In the genomic region with DNA sequence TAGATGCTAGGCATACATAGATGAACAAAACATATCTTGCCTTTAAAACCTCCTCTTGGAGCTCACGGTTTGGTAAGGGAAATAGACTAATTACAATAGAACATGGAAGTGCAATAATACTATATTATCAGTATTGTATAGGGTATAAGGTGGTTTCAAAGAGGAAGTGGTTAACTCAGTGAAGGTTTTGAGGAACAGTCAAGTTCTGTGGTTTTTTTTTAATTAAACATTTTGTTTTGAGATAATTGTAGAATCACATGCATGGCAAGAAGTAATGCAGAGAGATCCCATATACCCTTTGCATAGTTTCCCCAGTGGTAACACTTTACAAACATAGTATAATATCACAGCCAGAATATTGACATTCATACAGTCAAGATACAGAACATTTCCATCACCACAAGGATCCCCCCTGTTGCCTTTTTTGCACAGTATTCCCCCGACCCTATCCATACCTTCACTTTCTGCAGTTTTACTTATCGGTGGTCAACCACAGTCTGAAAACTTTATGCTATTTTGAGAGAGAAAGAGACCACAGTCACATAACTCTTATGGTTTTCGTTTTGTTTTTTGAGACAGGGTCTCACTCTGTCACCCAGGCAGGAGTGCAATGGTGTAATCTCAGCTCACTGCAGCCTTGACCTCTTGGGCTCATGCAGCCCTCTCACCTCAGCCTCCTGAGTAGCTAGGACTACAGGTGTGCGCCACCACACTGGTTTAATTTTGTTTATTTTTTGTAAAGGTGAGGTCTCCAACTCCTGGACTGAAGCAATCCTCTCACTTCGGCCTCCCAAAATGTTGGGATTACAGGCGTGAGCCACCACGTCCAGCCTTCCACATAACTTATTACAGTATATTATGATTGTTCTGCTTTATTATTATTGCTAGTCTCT, we compare ENCODE assay signal across 18 cellular contexts.
DNase-seq lines count a peak whose midpoint lies in the region; ATAC-seq, FAIRE-seq and TF ChIP-seq lines count a peak whose summit lies in the region.
"Had no signal": no experiment of that assay in that cellular context is flagged by ENCODE, and none has a peak within 500 bp of the region (broad histone marks: within the 10 kb centered on the region; RNA-seq: fewer than 3 reads in every experiment).

No MANE protein-coding gene starts in this region.

- no peaks in the 10 kb centered on the region for H3K27me3 ChIP-seq in A673 (replicated peaks; ENCODE audit: insufficient read depth, low read depth, low read length, poor library complexity)
- H3K27me3 ChIP-seq in effector memory CD4-positive, alpha-beta T cell (replicated peaks; ENCODE audit: control insufficient read depth, insufficient read depth, low read length, poor library complexity, severe bottlenecking): no peaks in the 10 kb centered on the region
- H3K27me3 ChIP-seq: gastroesophageal sphincter, tibial nerve had no signal

- no TSS peak for BruUV-seq in A673 (replicated peaks; lab: Mats Ljungman, UMichigan)

- H3K36me3 ChIP-seq in A673 (ENCODE audit: insufficient read depth, low read length, poor library complexity, severe bottlenecking) (no peaks in the 10 kb centered on the region), kidney (ENCODE audit: control insufficient read depth in 1 of 2, insufficient read depth in 2 of 2, low read length in 2 of 2) (no peaks in the 10 kb centered on the region)
- H3K36me3 ChIP-seq in effector memory CD4-positive, alpha-beta T cell (ENCODE audit: control insufficient read depth, insufficient read depth, low read length): no peaks in the 10 kb centered on the region

- peaks cover 8 to 19% (median 11%) of the 10 kb centered on the region in 3 donors for H3K36me3 Mint-ChIP-seq in immature natural killer cell

- CTCF ChIA-PET in A673 (lab: Charles Lee): no interaction called here

- DNase-seq in A673 (ENCODE audit: low spot score) (no peak), SIG-M5 treated with dmso at 0.1 percent for 504 hours (lab: John Stamatoyannopoulos, UW; ENCODE audit: unreplicated experiment) (peak; percentile 71), kidney (no peak), immature natural killer cell (no peak)
- DNase-seq in Jurkat, Clone E6-1 (ENCODE audit: low read depth, low spot score): peak; percentile 52
- DNase-seq in effector memory CD4-positive, alpha-beta T cell: no peak
- DNase-seq: activated naive CD4-positive, alpha-beta T cell treated with Interleukin-2 at 50 U/mL for 16 hours; HCEC 1CT; NCI-H1436 treated with DMSO at 0.1 percent for 48 hours; RPMI8226 had no signal

- H3K27ac ChIP-seq in A673 (ENCODE audit: low read depth, low read length, poor library complexity, severe bottlenecking) (peak overlapping the region; percentile 64), kidney (ENCODE audit: low read depth in 2 of 2, low read length in 2 of 2) (no peak overlapping the region)
- no peak overlapping the region for H3K27ac ChIP-seq in effector memory CD4-positive, alpha-beta T cell (ENCODE audit: insufficient read depth, low read length, poor library complexity, severe bottlenecking)
- H3K27ac ChIP-seq: gastroesophageal sphincter, parathyroid adenoma, tibial nerve had no signal

- no peaks in the 10 kb centered on the region for H3K9me3 Mint-ChIP-seq in immature natural killer cell
- H3K9me3 Mint-ChIP-seq: mesothelial cell of epicardium had no signal

- H3K27ac Mint-ChIP-seq in immature natural killer cell: peak overlapping the region in 2 of 6 donors; percentile 20 to 62

- H3K27me3 Mint-ChIP-seq in immature natural killer cell (ENCODE audit: low read depth in 3 of 3): peaks cover 0 to 2% (median 0%) of the 10 kb centered on the region in 3 donors

- H3K4me3 ChIP-seq in A673 (ENCODE audit: low read depth, low read length, poor library complexity, severe bottlenecking): no peak overlapping the region
- no peak overlapping the region for H3K4me3 ChIP-seq in Jurkat, Clone E6-1 (ENCODE audit: low read length)
- H3K4me3 ChIP-seq in kidney (ENCODE audit: low read length in 2 of 2): no peak overlapping the region
- H3K4me3 ChIP-seq in effector memory CD4-positive, alpha-beta T cell (ENCODE audit: insufficient read depth, low read depth, low read length, poor library complexity, severe bottlenecking): no peak overlapping the region
- H3K4me3 ChIP-seq: gastroesophageal sphincter, tibial nerve had no signal

- peaks cover 29% of the 10 kb centered on the region for H3K4me1 ChIP-seq in A673 (ENCODE audit: insufficient read depth, low read length, poor library complexity, severe bottlenecking)
- no peaks in the 10 kb centered on the region for H3K4me1 ChIP-seq in kidney (ENCODE audit: control insufficient read depth in 1 of 2, insufficient read depth in 1 of 2, low read depth in 1 of 2, low read length in 2 of 2)
- H3K4me1 ChIP-seq in effector memory CD4-positive, alpha-beta T cell (ENCODE audit: control insufficient read depth, insufficient read depth, low read length, poor library complexity, severe bottlenecking): peaks cover 5% of the 10 kb centered on the region
- H3K4me1 ChIP-seq: parathyroid adenoma, tibial nerve had no signal

- POLR2A ChIA-PET in A673 (lab: Charles Lee; ENCODE audit: low non-redundant PET): no interaction called here

- TF ChIP-seq CTCF in A673 (conservative IDR thresholded peaks at IDR 0.05; ENCODE audit: low read depth, low read length): no peak
- no peak for TF ChIP-seq CTCF in kidney (IDR thresholded peaks at IDR 0.05; ENCODE audit: borderline replicate concordance, extremely low read depth, insufficient read depth)

- no peaks in the 10 kb centered on the region for H3K9me3 ChIP-seq in A673 (ENCODE audit: low read depth, low read length, poor library complexity, severe bottlenecking)
- H3K9me3 ChIP-seq in kidney (ENCODE audit: control insufficient read depth in 1 of 2, low read length in 2 of 2): no peaks in the 10 kb centered on the region
- no peaks in the 10 kb centered on the region for H3K9me3 ChIP-seq in effector memory CD4-positive, alpha-beta T cell (ENCODE audit: control insufficient read depth, low read length)
- H3K9me3 ChIP-seq: gastroesophageal sphincter, tibial nerve had no signal

- FAIRE-seq in kidney (lab: Jason Lieb, UNC): no peak
- FAIRE-seq: bronchial epithelial cell, endometrium had no signal

- H3K9ac ChIP-seq in kidney (ENCODE audit: low read length in 2 of 2): no peak overlapping the region
- H3K9ac ChIP-seq: parathyroid adenoma had no signal

- peak overlapping the region in 2 of 5 donors; percentile 10 to 37 for H3K4me3 Mint-ChIP-seq in immature natural killer cell
- H3K4me3 Mint-ChIP-seq: mesothelial cell of epicardium had no signal

- peaks cover 27 to 38% of the 10 kb centered on the region in 2 donors for H3K4me1 Mint-ChIP-seq in immature natural killer cell

- ATAC-seq in GM18907 (IDR thresholded peaks at IDR 0.05; ENCODE audit: unreplicated experiment): peak; percentile 41
- no peak for ATAC-seq in HG02798 (IDR thresholded peaks at IDR 0.05; ENCODE audit: poor library complexity, unreplicated experiment)
- ATAC-seq: gastroesophageal sphincter had no signal

- intact Hi-C loops in A673 (cut with micrococcal nuclease; ENCODE audit: unreplicated experiment): no loop called here
- intact Hi-C loops in kidney (cut with DNase I): loop anchor here (10.0 kb wide), 1 partner anchor 327 kb away; no protein-coding TSS in a partner anchor

Comparison
In these comparisons a context has a peak if more than half of its experiments do, and no peak if none do; other contexts are left out.
1. DNase-seq: peak in Jurkat, Clone E6-1 (single experiment) and SIG-M5 treated with dmso at 0.1 percent for 504 hours (single experiment); none in A673 (single experiment), kidney (single experiment), effector memory CD4-positive, alpha-beta T cell (0 of 3) and immature natural killer cell (0 of 3).